Comparison of ENCODE assay signal across 20 cellular contexts in genomic region chr6:156351346-156351966, GRCh38.
DNase-seq lines count a peak whose midpoint lies in the region; ATAC-seq and TF ChIP-seq lines count a peak whose summit lies in the region.
"Had no signal": no experiment of that assay in that cellular context is flagged by ENCODE, and none has a peak within 500 bp of the region (broad histone marks: within the 10 kb centered on the region; RNA-seq: fewer than 3 reads in every experiment).

No MANE protein-coding gene starts in this region.

- peak; percentile 16 for DNase-seq in activated CD4-positive, alpha-beta T cell treated with anti-CD3 and anti-CD28 coated beads, Interleukin-2, amount 10 ng/mL, durations not matched to agents 24 days and 14 days
- no peak for DNase-seq in activated CD4-positive, alpha-beta T cell treated with anti-CD3 and anti-CD28 coated beads, Interleukin-2, amount 10 ng/mL, durations not matched to agents 7 days and 5 days
- peak in 2 of 3 donors; percentile 67 to 79 for DNase-seq in right cardiac atrium
- no peak for DNase-seq in right atrium auricular region (ENCODE audit: low spot score)
- DNase-seq in SK-N-SH, result peak; percentile 25
- peak; percentile 59 for DNase-seq in osteocyte (ENCODE audit: extremely low spot score, unreplicated experiment)
- DNase-seq in T1000 (lab: John Stamatoyannopoulos, UW), result no peak
- DNase-seq in CD4-positive, alpha-beta memory T cell, result no peak
- DNase-seq: CD4-positive, CD25-positive, alpha-beta regulatory T cell; CD8-positive, alpha-beta memory T cell; DMS 273 treated with DMSO at 0.1 percent for 48 hours; DMS79; EL; GDM1; H9 had no signal

- H3K27me3 Mint-ChIP-seq in activated CD4-positive, alpha-beta T cell treated with anti-CD3 and anti-CD28 coated beads, Interleukin-2, amount 10 ng/mL, durations not matched to agents 24 days and 14 days, result no peaks in the 10 kb centered on the region
- H3K27me3 Mint-ChIP-seq in activated CD4-positive, alpha-beta T cell treated with anti-CD3 and anti-CD28 coated beads, Interleukin-2, amount 10 ng/mL, durations not matched to agents 7 days and 5 days, result no peaks in the 10 kb centered on the region
- peaks cover 17% of the 10 kb centered on the region for H3K27me3 Mint-ChIP-seq in osteocyte (ENCODE audit: unreplicated experiment)
- H3K27me3 Mint-ChIP-seq in CD4-positive, alpha-beta memory T cell, result no peaks in the 10 kb centered on the region

- TF ChIP-seq RAD21 in SK-N-SH (IDR thresholded peaks at IDR 0.05; ENCODE audit: low read length), result no peak

- no peak overlapping the region for H3K4me3 Mint-ChIP-seq in activated CD4-positive, alpha-beta T cell treated with anti-CD3 and anti-CD28 coated beads, Interleukin-2, amount 10 ng/mL, durations not matched to agents 24 days and 14 days
- no peak overlapping the region for H3K4me3 Mint-ChIP-seq in activated CD4-positive, alpha-beta T cell treated with anti-CD3 and anti-CD28 coated beads, Interleukin-2, amount 10 ng/mL, durations not matched to agents 7 days and 5 days
- no peak overlapping the region for H3K4me3 Mint-ChIP-seq in osteocyte (ENCODE audit: unreplicated experiment)
- H3K4me3 Mint-ChIP-seq in CD4-positive, alpha-beta memory T cell, result no peak overlapping the region
- H3K4me3 Mint-ChIP-seq: CD4-positive, CD25-positive, alpha-beta regulatory T cell; CD8-positive, alpha-beta memory T cell; GM23338; H9 had no signal

- no peaks in the 10 kb centered on the region for H3K36me3 Mint-ChIP-seq in activated CD4-positive, alpha-beta T cell treated with anti-CD3 and anti-CD28 coated beads, Interleukin-2, amount 10 ng/mL, durations not matched to agents 24 days and 14 days (ENCODE audit: low read depth)
- H3K36me3 Mint-ChIP-seq in activated CD4-positive, alpha-beta T cell treated with anti-CD3 and anti-CD28 coated beads, Interleukin-2, amount 10 ng/mL, durations not matched to agents 7 days and 5 days (ENCODE audit: low read depth), result no peaks in the 10 kb centered on the region
- no peaks in the 10 kb centered on the region for H3K36me3 Mint-ChIP-seq in osteocyte (ENCODE audit: unreplicated experiment)
- H3K36me3 Mint-ChIP-seq in CD4-positive, alpha-beta memory T cell, result peaks cover 0 to 9% of the 10 kb centered on the region in 2 donors
- H3K36me3 Mint-ChIP-seq: CD4-positive, CD25-positive, alpha-beta regulatory T cell; CD8-positive, alpha-beta memory T cell had no signal

- no peaks in the 10 kb centered on the region for H3K36me3 ChIP-seq in right atrium auricular region
- no peaks in the 10 kb centered on the region for H3K36me3 ChIP-seq in SK-N-SH (replicated peaks in 1 of 2; ENCODE audit: control insufficient read depth in 1 of 2, insufficient read depth in 2 of 2, low read length in 1 of 2)
- H3K36me3 ChIP-seq in CD4-positive, alpha-beta memory T cell (ENCODE audit: insufficient read depth, low read length), result no peaks in the 10 kb centered on the region
- H3K36me3 ChIP-seq: BLaER1 had no signal

- H3K9me3 Mint-ChIP-seq in activated CD4-positive, alpha-beta T cell treated with anti-CD3 and anti-CD28 coated beads, Interleukin-2, amount 10 ng/mL, durations not matched to agents 24 days and 14 days, result peaks cover 5% of the 10 kb centered on the region
- no peaks in the 10 kb centered on the region for H3K9me3 Mint-ChIP-seq in activated CD4-positive, alpha-beta T cell treated with anti-CD3 and anti-CD28 coated beads, Interleukin-2, amount 10 ng/mL, durations not matched to agents 7 days and 5 days
- no peaks in the 10 kb centered on the region for H3K9me3 Mint-ChIP-seq in osteocyte (ENCODE audit: unreplicated experiment)
- H3K9me3 Mint-ChIP-seq in CD4-positive, alpha-beta memory T cell, result peaks cover 0 to 5% (median 2%) of the 10 kb centered on the region in 8 donors
- H3K9me3 Mint-ChIP-seq: CD8-positive, alpha-beta memory T cell; GM23338; H9 had no signal

- no peak for TF ChIP-seq CTCF in right atrium auricular region (IDR thresholded peaks at IDR 0.05)
- TF ChIP-seq CTCF in SK-N-SH (IDR thresholded peaks at IDR 0.05), result no peak
- no peak for TF ChIP-seq CTCF in osteocyte (IDR thresholded peaks at IDR 0.05)

- H3K27me3 ChIP-seq in right cardiac atrium (ENCODE audit: control insufficient read depth, insufficient read depth), result no peaks in the 10 kb centered on the region
- H3K27me3 ChIP-seq in right atrium auricular region, result no peaks in the 10 kb centered on the region
- no peaks in the 10 kb centered on the region for H3K27me3 ChIP-seq in SK-N-SH (ENCODE audit: insufficient read depth)
- H3K27me3 ChIP-seq in CD4-positive, alpha-beta memory T cell (ENCODE audit: insufficient read depth, low read length), result no peaks in the 10 kb centered on the region
- H3K27me3 ChIP-seq: BLaER1 had no signal

- H3K9ac ChIP-seq in SK-N-SH, result no peak overlapping the region
- H3K9ac ChIP-seq: BLaER1 had no signal

- intact Hi-C loops in activated CD4-positive, alpha-beta T cell treated with anti-CD3 and anti-CD28 coated beads, Interleukin-2, amount 10 ng/mL, durations not matched to agents 24 days and 14 days (cut with micrococcal nuclease), result no loop called here
- intact Hi-C loops in right cardiac atrium (cut with DNase I), result no loop called here
- intact Hi-C loops in CD4-positive, alpha-beta memory T cell (cut with micrococcal nuclease), result no loop called here

- CTCF ChIA-PET in activated CD4-positive, alpha-beta T cell treated with anti-CD3 and anti-CD28 coated beads, Interleukin-2, amount 10 ng/mL, durations not matched to agents 7 days and 5 days (lab: Charles Lee), result interaction anchor here (0.6 kb wide), 1 partner anchor 102 kb away, joined by 3 read pairs; no protein-coding TSS in a partner anchor
- CTCF ChIA-PET in SK-N-SH (lab: Yijun Ruan, JAX), result interaction anchor here (0.8 to 1.3 kb wide), 4 partner anchors 12 to 335 kb away, joined by 3 to 5 read pairs (median 3); no protein-coding TSS in a partner anchor
- CTCF ChIA-PET in CD4-positive, alpha-beta memory T cell (lab: Charles Lee; ENCODE audit: partially characterized antibody), result no interaction called here

- H3F3A ChIP-seq in SK-N-SH (replicated peaks; ENCODE audit: insufficient read depth), result no peaks in the 10 kb centered on the region

- H3K4me3 ChIP-seq in right cardiac atrium (ENCODE audit: low read length), result no peak overlapping the region
- no peak overlapping the region for H3K4me3 ChIP-seq in right atrium auricular region
- no peak overlapping the region for H3K4me3 ChIP-seq in SK-N-SH (ENCODE audit: low read depth in 2 of 2, low read length in 1 of 2)
- no peak overlapping the region for H3K4me3 ChIP-seq in CD4-positive, alpha-beta memory T cell (ENCODE audit: low read length in 2 of 2)
- H3K4me3 ChIP-seq: BLaER1, GM12878, GM23338 had no signal

- H3K4me2 ChIP-seq in SK-N-SH, result no peak overlapping the region
- H3K4me2 ChIP-seq: BLaER1, GM23338 had no signal

- H3K4me1 Mint-ChIP-seq in activated CD4-positive, alpha-beta T cell treated with anti-CD3 and anti-CD28 coated beads, Interleukin-2, amount 10 ng/mL, durations not matched to agents 24 days and 14 days, result no peaks in the 10 kb centered on the region
- no peaks in the 10 kb centered on the region for H3K4me1 Mint-ChIP-seq in activated CD4-positive, alpha-beta T cell treated with anti-CD3 and anti-CD28 coated beads, Interleukin-2, amount 10 ng/mL, durations not matched to agents 7 days and 5 days
- H3K4me1 Mint-ChIP-seq in osteocyte (ENCODE audit: unreplicated experiment), result no peaks in the 10 kb centered on the region
- H3K4me1 Mint-ChIP-seq in CD4-positive, alpha-beta memory T cell, result no peaks in the 10 kb centered on the region
- H3K4me1 Mint-ChIP-seq: CD4-positive, CD25-positive, alpha-beta regulatory T cell; CD8-positive, alpha-beta memory T cell; GM23338; H9 had no signal

- POLR2A ChIA-PET in activated CD4-positive, alpha-beta T cell treated with anti-CD3 and anti-CD28 coated beads, Interleukin-2, amount 10 ng/mL, durations not matched to agents 7 days and 5 days (lab: Charles Lee), result no interaction called here
- POLR2A ChIA-PET in SK-N-SH (lab: Yijun Ruan, JAX), result no interaction called here
- POLR2A ChIA-PET in CD4-positive, alpha-beta memory T cell (lab: Charles Lee; ENCODE audit: partially characterized antibody), result no interaction called here

- no peaks in the 10 kb centered on the region for H3K79me2 ChIP-seq in SK-N-SH (ENCODE audit: insufficient read depth)

- H3K27ac Mint-ChIP-seq in activated CD4-positive, alpha-beta T cell treated with anti-CD3 and anti-CD28 coated beads, Interleukin-2, amount 10 ng/mL, durations not matched to agents 24 days and 14 days, result no peak overlapping the region
- H3K27ac Mint-ChIP-seq in activated CD4-positive, alpha-beta T cell treated with anti-CD3 and anti-CD28 coated beads, Interleukin-2, amount 10 ng/mL, durations not matched to agents 7 days and 5 days, result no peak overlapping the region
- H3K27ac Mint-ChIP-seq in osteocyte (ENCODE audit: unreplicated experiment), result no peak overlapping the region
- no peak overlapping the region for H3K27ac Mint-ChIP-seq in CD4-positive, alpha-beta memory T cell
- H3K27ac Mint-ChIP-seq: CD4-positive, CD25-positive, alpha-beta regulatory T cell; GM23338; H9 had no signal

- no peaks in the 10 kb centered on the region for H4K20me1 ChIP-seq in SK-N-SH (ENCODE audit: insufficient read depth)
- H4K20me1 ChIP-seq: BLaER1 had no signal

- H2AFZ ChIP-seq in SK-N-SH (ENCODE audit: low read depth), result no peak overlapping the region
- H2AFZ ChIP-seq: GM23338 had no signal

- no peaks in the 10 kb centered on the region for H3K9me2 ChIP-seq in SK-N-SH

- H3K9me3 ChIP-seq in right cardiac atrium (ENCODE audit: control insufficient read depth, low read length), result no peaks in the 10 kb centered on the region
- no peaks in the 10 kb centered on the region for H3K9me3 ChIP-seq in right atrium auricular region
- no peaks in the 10 kb centered on the region for H3K9me3 ChIP-seq in SK-N-SH
- no peaks in the 10 kb centered on the region for H3K9me3 ChIP-seq in CD4-positive, alpha-beta memory T cell (ENCODE audit: control insufficient read depth in 1 of 2, low read length in 2 of 2)
- H3K9me3 ChIP-seq: BLaER1 had no signal

- no peak overlapping the region for H3K27ac ChIP-seq in right cardiac atrium (ENCODE audit: low read length)
- no peak overlapping the region for H3K27ac ChIP-seq in right atrium auricular region
- no peak overlapping the region for H3K27ac ChIP-seq in SK-N-SH (ENCODE audit: low read depth in 2 of 2, low read length in 1 of 2)
- no peak overlapping the region for H3K27ac ChIP-seq in CD4-positive, alpha-beta memory T cell (ENCODE audit: low read depth, low read length)
- H3K27ac ChIP-seq: BLaER1, C4-2B had no signal

- H3K4me1 ChIP-seq in right cardiac atrium (ENCODE audit: control insufficient read depth, insufficient read depth, low read length) (peaks cover 2% of the 10 kb centered on the region), right atrium auricular region (no peaks in the 10 kb centered on the region), SK-N-SH (ENCODE audit: control insufficient read depth in 1 of 2, insufficient read depth in 2 of 2, low read depth in 1 of 2, low read length in 1 of 2) (peaks cover 0 to 10% of the 10 kb centered on the region in 2 experiments; a peak in 2 of 4 replicates)
- H3K4me1 ChIP-seq in CD4-positive, alpha-beta memory T cell (ENCODE audit: insufficient read depth, low read length), result no peaks in the 10 kb centered on the region
- H3K4me1 ChIP-seq: BLaER1 had no signal

- TF ChIP-seq EP300 in SK-N-SH (IDR thresholded peaks at IDR 0.05; ENCODE audit: borderline replicate concordance in 1 of 2, low read depth in 1 of 2, low read length in 1 of 2), result no peak

- WGBS in right cardiac atrium, result 59% methylated on average over 6 of the region's 6 CpGs
- WGBS in SK-N-SH (ENCODE audit: low lambda C conversion rate), result 56% methylated on average over 6 of the region's 6 CpGs

- ATAC-seq in right cardiac atrium, result peak; percentile 49 to 84
- ATAC-seq: GM12878, GM23338, HCT116 had no signal

Comparison
In these comparisons a context has a peak if more than half of its experiments do, and no peak if none do; other contexts are left out.
1. DNase-seq: peak in activated CD4-positive, alpha-beta T cell treated with anti-CD3 and anti-CD28 coated beads, Interleukin-2, amount 10 ng/mL, durations not matched to agents 24 days and 14 days (single experiment), right cardiac atrium (2 of 3), SK-N-SH (single experiment) and osteocyte (single experiment); none in activated CD4-positive, alpha-beta T cell treated with anti-CD3 and anti-CD28 coated beads, Interleukin-2, amount 10 ng/mL, durations not matched to agents 7 days and 5 days (single experiment), right atrium auricular region (single experiment), T1000 (single experiment) and CD4-positive, alpha-beta memory T cell (0 of 5).